22 cellular contexts compared by ENCODE assay signal in genomic region chr3:129077222-129077621, GRCh38. TPM values are rescaled to one million over a fixed set of nuclear protein-coding genes. Genes with fewer than 3 reads are reported as not detected.
DNase-seq lines count a peak whose midpoint lies in the region; ATAC-seq and TF ChIP-seq lines count a peak whose summit lies in the region.
"Had no signal": no experiment of that assay in that cellular context is flagged by ENCODE, and none has a peak within 500 bp of the region (broad histone marks: within the 10 kb centered on the region; RNA-seq: fewer than 3 reads in every experiment).

No MANE protein-coding gene starts in this region.

- H2BK15ac ChIP-seq in mesenchymal stem cell (ENCODE audit: low read depth, poor library complexity, severe bottlenecking) = no peak overlapping the region

- no peak overlapping the region for H2BK12ac ChIP-seq in mesenchymal stem cell (ENCODE audit: low read length in 2 of 2)

- no peak overlapping the region for H3K4me3 ChIP-seq in PC-3 (ENCODE audit: low read length)
- H3K4me3 ChIP-seq in mesenchymal stem cell (ENCODE audit: insufficient read depth in 1 of 2, low read depth in 1 of 2, low read length in 2 of 2) = no peak overlapping the region
- H3K4me3 ChIP-seq: hepatocyte, PC-9, SJSA1 had no signal

- no peaks in the 10 kb centered on the region for H3F3A ChIP-seq in PC-3 (ENCODE audit: low read length, unreplicated experiment)

- no peaks in the 10 kb centered on the region for H3K79me2 ChIP-seq in PC-3 (ENCODE audit: low read length)
- H3K79me2 ChIP-seq: hepatocyte had no signal

- 46% methylated on average over 7 of the region's 7 CpGs for WGBS in mesenchymal stem cell

- H2BK5ac ChIP-seq in mesenchymal stem cell (ENCODE audit: low read depth, low read length, poor library complexity, severe bottlenecking) = no peak overlapping the region

- no peaks in the 10 kb centered on the region for H3K9me3 ChIP-seq in PC-3 (ENCODE audit: low read length)
- H3K9me3 ChIP-seq in mesenchymal stem cell (ENCODE audit: control insufficient read depth, low read length) = no peaks in the 10 kb centered on the region
- H3K9me3 ChIP-seq: SJSA1 had no signal

- no peak overlapping the region for H4K91ac ChIP-seq in mesenchymal stem cell (ENCODE audit: low read length)

- H3K4me2 ChIP-seq in PC-3 (ENCODE audit: low read length) (no peak overlapping the region), mesenchymal stem cell (ENCODE audit: low read length, poor library complexity, severe bottlenecking) (no peak overlapping the region)
- H3K4me2 ChIP-seq: hepatocyte, PC-9 had no signal

- peak; percentile 49 for DNase-seq in COLO829 (ENCODE audit: low spot score)
- peak; percentile 23 for DNase-seq in PC-3
- DNase-seq in fibroblast of peridontal ligament (ENCODE audit: extremely low read depth) = peak; percentile 28
- DNase-seq in mesenchymal stem cell = peak; percentile 87
- no peak for DNase-seq in NCI-H2171 (lab: John Stamatoyannopoulos, UW)
- no peak for DNase-seq in NCI-H2196 (lab: John Stamatoyannopoulos, UW; ENCODE audit: unreplicated experiment)
- no peak for DNase-seq in HK-2 (ENCODE audit: unreplicated experiment)
- DNase-seq: activated CD4-positive, alpha-beta memory T cell treated with anti-CD3 and anti-CD28 coated beads for 36 hours; activated naive CD4-positive, alpha-beta T cell treated with anti-CD3 and anti-CD28 coated beads, Interleukin-2, amount 10 ng/mL, durations not matched to agents 7 days and 5 days; effector CD4-positive, alpha-beta T cell; GF-D8; mammary epithelial cell; NCI-H187; PC-9 had no signal

- no peaks in the 10 kb centered on the region for H3K9me2 ChIP-seq in PC-3 (replicated peaks; ENCODE audit: low read length)

- H3K9ac ChIP-seq in PC-3 (ENCODE audit: low read length) (no peak overlapping the region), mesenchymal stem cell (ENCODE audit: low read length) (no peak overlapping the region)

- CTCF ChIA-PET in PC-3 (lab: Charles Lee) = no interaction called here

- POLR2A ChIA-PET in PC-3 (lab: Charles Lee; ENCODE audit: unreplicated experiment) = no interaction called here

- no peaks in the 10 kb centered on the region for H3K79me1 ChIP-seq in mesenchymal stem cell (replicated peaks; ENCODE audit: low read length, poor library complexity, severe bottlenecking)

- H3K18ac ChIP-seq in mesenchymal stem cell (ENCODE audit: low read depth in 1 of 2, low read length in 2 of 2) = no peak overlapping the region

- TF ChIP-seq CTCF in PC-3 (conservative IDR thresholded peaks at IDR 0.05; ENCODE audit: low read depth, low read length) = no peak

- H3K36me3 ChIP-seq in PC-3 (ENCODE audit: low read depth, low read length) (no peaks in the 10 kb centered on the region), mesenchymal stem cell (ENCODE audit: control insufficient read depth in 1 of 2, insufficient read depth in 2 of 2, low read depth in 1 of 2, low read length in 2 of 2) (no peaks in the 10 kb centered on the region)
- H3K36me3 ChIP-seq: SJSA1 had no signal

- H4K20me1 ChIP-seq in PC-3 (ENCODE audit: low read length) = no peaks in the 10 kb centered on the region

- H4K8ac ChIP-seq in mesenchymal stem cell (ENCODE audit: low read length) = no peak overlapping the region

- H2AFZ ChIP-seq in PC-3 (ENCODE audit: low read length) (no peak overlapping the region), mesenchymal stem cell (ENCODE audit: low read depth, low read length) (no peak overlapping the region)
- H2AFZ ChIP-seq: hepatocyte, PC-9 had no signal

- H3K4ac ChIP-seq in mesenchymal stem cell (ENCODE audit: low read depth in 1 of 2, low read length in 2 of 2) = no peak overlapping the region

- H2AK5ac ChIP-seq in mesenchymal stem cell (ENCODE audit: low read length, severe bottlenecking) = no peak overlapping the region

- H3K4me1 ChIP-seq in PC-3 (ENCODE audit: insufficient read depth, low read length) = no peaks in the 10 kb centered on the region; the same call in 1 of the 2 replicates
- H3K4me1 ChIP-seq in mesenchymal stem cell (ENCODE audit: control insufficient read depth, insufficient read depth, low read depth, low read length) = no peaks in the 10 kb centered on the region

- H2BK120ac ChIP-seq in mesenchymal stem cell (ENCODE audit: low read depth, low read length) = no peak overlapping the region

- no peak overlapping the region for H3K23ac ChIP-seq in mesenchymal stem cell (ENCODE audit: low read length in 2 of 2)

- no peak overlapping the region for H3K14ac ChIP-seq in mesenchymal stem cell (ENCODE audit: low read length in 2 of 2)

- no TSS peak for BruUV-seq in PC-3 (replicated peaks; lab: Mats Ljungman, UMichigan)

- intact Hi-C loops in PC-3 (cut with micrococcal nuclease) = no loop called here

- peak; percentile 29; the same call in 1 of the 2 replicates for ATAC-seq in PC-3
- ATAC-seq in HG02840 (IDR thresholded peaks at IDR 0.05; ENCODE audit: low FRiP score, unreplicated experiment) = no peak
- ATAC-seq: esophagus mucosa, right cardiac atrium, WTC11 had no signal

- H3K27ac ChIP-seq in PC-3 (ENCODE audit: low read length) (no peak overlapping the region), mesenchymal stem cell (ENCODE audit: low read length, poor library complexity, severe bottlenecking) (no peak overlapping the region)
- H3K27ac ChIP-seq: hepatocyte, PC-9, SJSA1 had no signal

- H3K27me3 ChIP-seq in PC-3 (ENCODE audit: low read length) = no peaks in the 10 kb centered on the region
- peaks cover 0 to 3% of the 10 kb centered on the region in 2 experiments for H3K27me3 ChIP-seq in mesenchymal stem cell (ENCODE audit: control insufficient read depth in 1 of 2, insufficient read depth in 1 of 2, low read length in 2 of 2)
- H3K27me3 ChIP-seq: hepatocyte, SJSA1 had no signal

RNA-seq across cellular contexts. Expression of gene GP9, which starts 16.6 kb away (rescaled TPM):
- total RNA-seq in PC-3 (2014; rRNA removed) = not detected in 2 replicates
- not detected for polyA plus RNA-seq in mesenchymal stem cell (2013, experiment 1 of 2)
- polyA plus RNA-seq in mesenchymal stem cell (2013, experiment 2 of 2) = not detected
- total RNA-seq: A673; activated CD4-positive, alpha-beta memory T cell treated with anti-CD3 and anti-CD28 coated beads for 36 hours; esophagus mucosa; hepatocyte; mammary epithelial cell; omental fat pad; PC-9; right cardiac atrium; SJSA1; WTC11 had no signal
- polyA plus RNA-seq: hepatocyte, mammary epithelial cell, right cardiac atrium had no signal

RNA-seq across cellular contexts. Expression of gene RAB43, which starts 44.4 kb away (rescaled TPM):
- total RNA-seq in PC-3 (2014; rRNA removed) = 22.4 and 26.6 TPM in 2 replicates
- polyA plus RNA-seq in mesenchymal stem cell (2013, experiment 1 of 2) = 17.6 TPM
- 17.3 TPM for polyA plus RNA-seq in mesenchymal stem cell (2013, experiment 2 of 2)

Comparison
In these comparisons a context has a peak if more than half of its experiments do, and no peak if none do; other contexts are left out.
1. DNase-seq: peak in COLO829 (single experiment), PC-3 (single experiment), fibroblast of peridontal ligament (single experiment) and mesenchymal stem cell (single experiment); none in NCI-H2171 (single experiment), NCI-H2196 (single experiment) and HK-2 (single experiment).